19 cellular contexts compared by ENCODE assay signal in the genomic region with DNA sequence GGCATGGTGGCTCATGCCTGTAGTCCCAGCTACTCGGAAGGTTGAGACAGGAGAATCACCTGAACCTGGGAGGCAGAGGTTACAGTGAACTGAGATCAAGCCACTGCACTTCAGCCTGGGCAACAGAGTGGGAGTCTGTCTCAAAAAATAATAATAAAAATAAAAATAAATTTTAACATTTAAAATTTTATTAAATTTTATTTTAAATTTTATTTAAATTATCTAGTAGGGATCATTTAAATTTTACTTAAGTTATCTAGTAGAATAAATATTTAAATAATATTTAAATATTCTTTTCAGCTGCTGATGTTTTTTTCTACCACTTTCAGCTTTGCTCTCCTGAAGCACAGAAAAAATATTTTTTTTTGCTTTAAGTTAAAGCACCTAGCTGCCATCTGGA. TPM values are rescaled to one million over a fixed set of nuclear protein-coding genes. Genes with fewer than 3 reads are reported as not detected.
A peak's percentile ranks its signal among the peaks of the same experiment; 100 is the strongest.
DNase-seq lines count a peak whose midpoint lies in the region; ATAC-seq, FAIRE-seq and TF ChIP-seq lines count a peak whose summit lies in the region.
"Had no signal": no experiment of that assay in that cellular context is flagged by ENCODE, and none has a peak within 500 bp of the region (broad histone marks: within the 10 kb centered on the region; RNA-seq: fewer than 3 reads in every experiment).

No MANE protein-coding gene starts in this region.

- DNase-seq in heart right ventricle (no peak), Right ventricle myocardium inferior (ENCODE audit: missing footprints) (no peak), lower lobe of right lung (no peak), small intestine (no peak), NCI-H774 (lab: John Stamatoyannopoulos, UW) (no peak), occipital lobe (lab: John Stamatoyannopoulos, UW) (no peak)
- DNase-seq: 8988T; CD4-positive, CD25-positive, alpha-beta regulatory T cell; GM23248; H7; KBM-7; NCI-H1930; NCI-H446 treated with DMSO at 0.1 percent for 48 hours; NCI-H526; SIG-M5 had no signal

- H3K27ac ChIP-seq in heart right ventricle (peak overlapping the region in 9 of 10 donors; percentile 13 to 69 (median 49)), lower lobe of right lung (peak overlapping the region; percentile 5), small intestine (ENCODE audit: low read depth in 1 of 2, low read length in 1 of 2) (no peak overlapping the region)
- H3K27ac ChIP-seq: GM23248, SK-N-MC had no signal

- TF ChIP-seq CTCF in heart right ventricle (IDR thresholded peaks at IDR 0.05) (no peak), lower lobe of right lung (IDR thresholded peaks at IDR 0.05) (no peak)

- H3K27me3 ChIP-seq in heart right ventricle (no peaks in the 10 kb centered on the region), lower lobe of right lung (ENCODE audit: low read depth) (no peaks in the 10 kb centered on the region), small intestine (ENCODE audit: control insufficient read depth in 2 of 2, insufficient read depth in 2 of 2, low read length in 2 of 2) (no peaks in the 10 kb centered on the region)

- intact Hi-C loops in heart right ventricle (cut with DNase I) (loop anchor here in 1 of 10 donors (10.0 kb wide), 1 partner anchor 56 kb away; no protein-coding TSS in a partner anchor), Right ventricle myocardium inferior (cut with DNase I) (no loop called here), lower lobe of right lung (cut with DNase I) (loop anchor here (10.0 kb wide), 1 partner anchor 86 kb away; no protein-coding TSS in a partner anchor)

- 94 to 95% methylated on average over 1 of the region's 1 CpG for WGBS in heart right ventricle, 2 donors
- WGBS in small intestine, 3 donors, result 66 to 88% (median 74%) methylated on average over 1 of the region's 1 CpG

- H3K9me3 ChIP-seq in heart right ventricle, result peaks cover 0 to 3% (median 0%) of the 10 kb centered on the region in 11 donors
- no peaks in the 10 kb centered on the region for H3K9me3 ChIP-seq in lower lobe of right lung
- no peaks in the 10 kb centered on the region for H3K9me3 ChIP-seq in small intestine (ENCODE audit: control insufficient read depth, low read depth)

- no peak overlapping the region for H3K4me3 ChIP-seq in heart right ventricle
- no peak overlapping the region for H3K4me3 ChIP-seq in lower lobe of right lung
- no peak overlapping the region for H3K4me3 ChIP-seq in small intestine (ENCODE audit: low read depth in 1 of 2, low read length in 2 of 2)
- H3K4me3 ChIP-seq: GM23248, SK-N-MC had no signal

- H3K36me3 ChIP-seq in heart right ventricle, result no peaks in the 10 kb centered on the region
- no peaks in the 10 kb centered on the region for H3K36me3 ChIP-seq in lower lobe of right lung
- no peaks in the 10 kb centered on the region for H3K36me3 ChIP-seq in small intestine (ENCODE audit: control insufficient read depth in 2 of 2, insufficient read depth in 2 of 2, low read length in 2 of 2)

- H3K4me1 ChIP-seq in heart right ventricle (peaks cover 0 to 92% (median 29%) of the 10 kb centered on the region in 9 donors), lower lobe of right lung (peaks cover 27% of the 10 kb centered on the region), small intestine (ENCODE audit: control insufficient read depth in 2 of 2, insufficient read depth in 1 of 2, low read depth in 1 of 2, low read length in 1 of 2) (no peaks in the 10 kb centered on the region)

- FAIRE-seq in endometrium (lab: Jason Lieb, UNC) (peak; percentile 72), small intestine (lab: Jason Lieb, UNC) (peak; percentile 75)

- ATAC-seq in heart right ventricle (no peak), Right ventricle myocardium inferior (no peak), lower lobe of right lung (no peak)
- ATAC-seq in activated CD4-positive, CD25-positive, alpha-beta regulatory T cell treated with anti-CD3 and anti-CD28 coated beads, Interleukin-2, amount 50 U/mL, for 24 hours, result no peak
- ATAC-seq: Panc1 had no signal

RNA-seq across cellular contexts. Expression of gene COBLL1, which starts 10.4 kb away (rescaled TPM):
- total RNA-seq in heart right ventricle, result 10 to 100 TPM; 12.1 to 20.5 (median 15.1) TPM
- polyA plus RNA-seq in heart right ventricle, result 1 to 10 TPM; 5.0 to 6.0 TPM
- total RNA-seq in Right ventricle myocardium inferior, result 15.2 TPM
- total RNA-seq in lower lobe of right lung, result 89.4 TPM
- polyA plus RNA-seq in small intestine, result 10 to 100 TPM in 1 of 3 donors, 1 to 10 TPM in 2; 5.4 to 10.1 (median 5.6) TPM
- total RNA-seq in occipital lobe, result 10.8 TPM

Comparison
In these comparisons a context has a peak if more than half of its experiments do, and no peak if none do; other contexts are left out.
1. H3K27ac ChIP-seq: peak in heart right ventricle (9 of 10) and lower lobe of right lung (single experiment); none in small intestine (0 of 2).